11 cellular contexts compared by ENCODE assay signal in the genomic region with DNA sequence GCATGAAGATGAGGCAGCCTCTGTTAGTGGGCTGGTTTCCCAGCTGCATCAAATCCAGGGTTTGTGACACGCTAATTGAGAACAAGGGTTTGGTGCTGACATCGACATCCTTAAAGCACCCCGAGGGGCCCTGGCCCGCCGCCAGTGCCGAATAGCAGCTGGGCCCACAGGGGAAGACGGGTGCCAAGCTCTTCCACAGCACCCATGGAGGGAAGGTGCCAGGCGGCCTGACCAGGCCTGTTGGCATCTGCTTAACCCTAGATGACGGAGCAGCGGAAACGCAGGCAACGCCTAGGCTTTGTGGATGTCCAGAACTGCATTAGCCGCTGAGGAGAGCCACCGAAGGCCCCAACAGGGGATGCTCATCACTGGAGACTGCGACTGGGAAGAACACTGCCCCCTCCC. TPM values are rescaled to one million over a fixed set of nuclear protein-coding genes. Genes with fewer than 3 reads are reported as not detected.
DNase-seq lines count a peak whose midpoint lies in the region; ATAC-seq, FAIRE-seq and TF ChIP-seq lines count a peak whose summit lies in the region.
"Had no signal": no experiment of that assay in that cellular context is flagged by ENCODE, and none has a peak within 500 bp of the region (broad histone marks: within the 10 kb centered on the region; RNA-seq: fewer than 3 reads in every experiment).

No MANE protein-coding gene starts in this region.

- H3K4me1 ChIP-seq in RWPE2 (ENCODE audit: insufficient read depth, poor library complexity, severe bottlenecking), result peaks cover 39% of the 10 kb centered on the region
- H3K4me1 ChIP-seq in esophagus muscularis mucosa, result peaks cover 64 to 79% (median 71%) of the 10 kb centered on the region in 4 donors

- ATAC-seq in RWPE2 (ENCODE audit: low read depth), result 0 out of 3 replicates have a peak, but pooled peaks have one; percentile 11
- ATAC-seq in stimulated activated effector memory CD8-positive, alpha-beta T cell treated with anti-CD3 and anti-CD28 coated beads, Interleukin-12 subunit alpha, Interleukin-12 subunit beta, amount 100 ng/mL, for 72 hours, result no peak

- no peaks in the 10 kb centered on the region for H3K9me3 Mint-ChIP-seq in stimulated activated effector memory CD8-positive, alpha-beta T cell treated with anti-CD3 and anti-CD28 coated beads, Interleukin-12 subunit alpha, Interleukin-12 subunit beta, amount 100 ng/mL, for 72 hours

- peak; percentile 46 to 75 for DNase-seq in NCI-H2081 (lab: John Stamatoyannopoulos, UW)
- no peak for DNase-seq in NCI-H2081 treated with DMSO at 0.1 percent for 48 hours (lab: John Stamatoyannopoulos, UW)
- peak; percentile 65 for DNase-seq in RWPE2 (ENCODE audit: low spot score)
- DNase-seq in esophagus muscularis mucosa (ENCODE audit: extremely low spot score), result no peak
- DNase-seq in stimulated activated effector memory CD8-positive, alpha-beta T cell treated with anti-CD3 and anti-CD28 coated beads, Interleukin-12 subunit alpha, Interleukin-12 subunit beta, amount 100 ng/mL, for 72 hours (ENCODE audit: low spot score in 2 of 2), result no peak
- DNase-seq in GM12892 (ENCODE audit: insufficient read length), result no peak
- no peak for DNase-seq in NCI-H1048 (lab: John Stamatoyannopoulos, UW)
- no peak for DNase-seq in NCI-H2029 (lab: John Stamatoyannopoulos, UW)
- DNase-seq: T1000 had no signal

- H3K9me3 ChIP-seq in RWPE2 (ENCODE audit: severe bottlenecking) (no peaks in the 10 kb centered on the region), esophagus muscularis mucosa (no peaks in the 10 kb centered on the region)

- H3K36me3 ChIP-seq in RWPE2 (ENCODE audit: low read depth) (peaks cover 98% of the 10 kb centered on the region), esophagus muscularis mucosa (peaks cover 13 to 87% (median 65%) of the 10 kb centered on the region in 4 donors)

- H3K27me3 ChIP-seq in RWPE2 (ENCODE audit: insufficient read depth, poor library complexity, severe bottlenecking), result no peaks in the 10 kb centered on the region
- no peaks in the 10 kb centered on the region for H3K27me3 ChIP-seq in esophagus muscularis mucosa

- H3K4me3 Mint-ChIP-seq in stimulated activated effector memory CD8-positive, alpha-beta T cell treated with anti-CD3 and anti-CD28 coated beads, Interleukin-12 subunit alpha, Interleukin-12 subunit beta, amount 100 ng/mL, for 72 hours, result peak overlapping the region; percentile 61

- no peak for FAIRE-seq in GM12892 (lab: Jason Lieb, UNC)
- FAIRE-seq: A204.1 had no signal

- TF ChIP-seq POLR2A in esophagus muscularis mucosa (IDR thresholded peaks at IDR 0.05; ENCODE audit: low read depth), result no peak
- TF ChIP-seq POLR2A in GM12892 (IDR thresholded peaks at IDR 0.05; ENCODE audit: low read depth, low read length), result no peak

- no peak for TF ChIP-seq EP300 in esophagus muscularis mucosa (IDR thresholded peaks at IDR 0.05)

- no peak for TF ChIP-seq CTCF in RWPE2 (IDR thresholded peaks at IDR 0.05; ENCODE audit: poor library complexity, severe bottlenecking)
- TF ChIP-seq CTCF in esophagus muscularis mucosa (IDR thresholded peaks at IDR 0.05), result no peak

- peaks cover 92% of the 10 kb centered on the region for H3K36me3 Mint-ChIP-seq in stimulated activated effector memory CD8-positive, alpha-beta T cell treated with anti-CD3 and anti-CD28 coated beads, Interleukin-12 subunit alpha, Interleukin-12 subunit beta, amount 100 ng/mL, for 72 hours

- peaks cover 77% of the 10 kb centered on the region for H3K4me1 Mint-ChIP-seq in stimulated activated effector memory CD8-positive, alpha-beta T cell treated with anti-CD3 and anti-CD28 coated beads, Interleukin-12 subunit alpha, Interleukin-12 subunit beta, amount 100 ng/mL, for 72 hours

- intact Hi-C loops in esophagus muscularis mucosa (cut with DNase I), result no loop called here

- WGBS in esophagus muscularis mucosa, result 78% methylated on average over 9 of the region's 15 CpGs

- peak overlapping the region; percentile 89 for H3K27ac Mint-ChIP-seq in stimulated activated effector memory CD8-positive, alpha-beta T cell treated with anti-CD3 and anti-CD28 coated beads, Interleukin-12 subunit alpha, Interleukin-12 subunit beta, amount 100 ng/mL, for 72 hours

- peak overlapping the region; percentile 60 for H3K27ac ChIP-seq in RWPE2 (ENCODE audit: poor library complexity, severe bottlenecking)
- H3K27ac ChIP-seq in esophagus muscularis mucosa (replicated peaks in 1 of 4), result peak overlapping the region in 3 of 4 donors; percentile 41 to 60 (median 45)

- H3K4me3 ChIP-seq in RWPE2 (ENCODE audit: severe bottlenecking) (no peak overlapping the region), esophagus muscularis mucosa (no peak overlapping the region)

RNA-seq across cellular contexts. Expression of gene UQCC2, which starts 16.0 kb away (rescaled TPM):
- 10 to 100 TPM in 3 of 4 donors, 1 to 10 TPM in 1; 9.4 to 22.2 (median 14.7) TPM for total RNA-seq in esophagus muscularis mucosa
- 168 TPM for polyA plus RNA-seq in GM12892 (2012; ENCODE audit: missing spikeins)

RNA-seq across cellular contexts. Expression of gene IP6K3, which starts 51.3 kb away (rescaled TPM):
- total RNA-seq in esophagus muscularis mucosa, result 1 to 10 TPM; 1.2 to 2.8 (median 1.7) TPM
- not detected for polyA plus RNA-seq in GM12892 (2012; ENCODE audit: missing spikeins)
- total RNA-seq: glomerular endothelial cell had no signal

Comparison
In these comparisons a context has a peak if more than half of its experiments do, and no peak if none do; other contexts are left out.
1. DNase-seq: peak in NCI-H2081 (2 of 2) and RWPE2 (single experiment); none in NCI-H2081 treated with DMSO at 0.1 percent for 48 hours (single experiment), esophagus muscularis mucosa (single experiment), stimulated activated effector memory CD8-positive, alpha-beta T cell treated with anti-CD3 and anti-CD28 coated beads, Interleukin-12 subunit alpha, Interleukin-12 subunit beta, amount 100 ng/mL, for 72 hours (0 of 2), GM12892 (single experiment), NCI-H1048 (single experiment) and NCI-H2029 (single experiment).